Comparison of ENCODE assay signal across 13 cellular contexts in genomic region chr6:30888472-30889137, GRCh38. TPM values are rescaled to one million over a fixed set of nuclear protein-coding genes. Genes with fewer than 3 reads are reported as not detected.
DNase-seq lines count a peak whose midpoint lies in the region; ATAC-seq and TF ChIP-seq lines count a peak whose summit lies in the region.
"Had no signal": no experiment of that assay in that cellular context is flagged by ENCODE, and none has a peak within 500 bp of the region (broad histone marks: within the 10 kb centered on the region; RNA-seq: fewer than 3 reads in every experiment).

No MANE protein-coding gene starts in this region.

- no peaks in the 10 kb centered on the region for H3K9me3 Mint-ChIP-seq in Caco-2 (ENCODE audit: unreplicated experiment)

- H3K4me1 Mint-ChIP-seq in Caco-2 (ENCODE audit: low read depth, unreplicated experiment): peaks cover 21% of the 10 kb centered on the region

- H3K4me3 Mint-ChIP-seq in Caco-2 (ENCODE audit: unreplicated experiment): no peak overlapping the region

- BruUV-seq in Caco-2 (replicated peaks; lab: Mats Ljungman, UMichigan): no TSS peak

- intact Hi-C loops in Caco-2 (cut with micrococcal nuclease; ENCODE audit: unreplicated experiment): no loop called here

- peaks cover 33% of the 10 kb centered on the region for H3K4me1 ChIP-seq in RWPE2 (ENCODE audit: insufficient read depth, poor library complexity, severe bottlenecking)
- peaks cover 21% of the 10 kb centered on the region for H3K4me1 ChIP-seq in Caco-2

- H3K27me3 ChIP-seq in RWPE2 (ENCODE audit: insufficient read depth, poor library complexity, severe bottlenecking) (no peaks in the 10 kb centered on the region), Caco-2 (replicated peaks; ENCODE audit: control insufficient read depth, insufficient read depth, low read length) (no peaks in the 10 kb centered on the region)
- H3K27me3 ChIP-seq: adrenal gland, tibial artery had no signal

- H3K27me3 Mint-ChIP-seq in Caco-2 (ENCODE audit: insufficient read depth, unreplicated experiment): no peaks in the 10 kb centered on the region

- no peaks in the 10 kb centered on the region for H3K9me3 ChIP-seq in RWPE2 (ENCODE audit: severe bottlenecking)
- H3K9me3 ChIP-seq in Caco-2: no peaks in the 10 kb centered on the region
- H3K9me3 ChIP-seq: adrenal gland, tibial artery had no signal

- DNase-seq in COLO829 (ENCODE audit: low spot score): peak; percentile 98
- DNase-seq in RWPE2 (ENCODE audit: low spot score): no peak
- DNase-seq in fibroblast of peridontal ligament (ENCODE audit: extremely low read depth): peak; percentile 40
- peak; percentile 85 for DNase-seq in pons (ENCODE audit: low spot score)
- no peak for DNase-seq in Caco-2
- no peak for DNase-seq in NCI-H2171 treated with DMSO at 0.1 percent for 48 hours (lab: John Stamatoyannopoulos, UW)
- DNase-seq: activated CD4-positive, alpha-beta T cell treated with anti-CD3 and anti-CD28 coated beads for 4 hours; RPMI8226 had no signal

- CTCF ChIA-PET in Caco-2 (lab: Charles Lee): no interaction called here

- ATAC-seq in RWPE2 (ENCODE audit: low read depth) (no peak), HG03139 (IDR thresholded peaks at IDR 0.05; ENCODE audit: unreplicated experiment) (no peak), HG02588 (IDR thresholded peaks at IDR 0.05; ENCODE audit: unreplicated experiment) (no peak)

- H3K4me3 ChIP-seq in RWPE2 (ENCODE audit: severe bottlenecking): no peak overlapping the region
- no peak overlapping the region for H3K4me3 ChIP-seq in Caco-2 (ENCODE audit: low read depth, low read length)
- H3K4me3 ChIP-seq: adrenal gland, tibial artery had no signal

- POLR2A ChIA-PET in Caco-2 (lab: Charles Lee): no interaction called here

- peaks cover 14% of the 10 kb centered on the region for H3K36me3 Mint-ChIP-seq in Caco-2 (ENCODE audit: insufficient read depth, unreplicated experiment)

- no peak for TF ChIP-seq CTCF in RWPE2 (IDR thresholded peaks at IDR 0.05; ENCODE audit: poor library complexity, severe bottlenecking)
- TF ChIP-seq CTCF in Caco-2 (IDR thresholded peaks at IDR 0.05; ENCODE audit: insufficient read depth in 1 of 2, low read depth in 1 of 2, low read length in 1 of 2, severe bottlenecking in 1 of 2, unreplicated experiment in 1 of 2): no peak

- H3K27ac Mint-ChIP-seq in Caco-2 (ENCODE audit: unreplicated experiment): no peak overlapping the region

- H3K36me3 ChIP-seq in RWPE2 (ENCODE audit: low read depth): peaks cover 70% of the 10 kb centered on the region
- peaks cover 8% of the 10 kb centered on the region for H3K36me3 ChIP-seq in Caco-2 (ENCODE audit: control insufficient read depth, insufficient read depth, low read length)

- H3K27ac ChIP-seq in RWPE2 (ENCODE audit: poor library complexity, severe bottlenecking): peak overlapping the region; percentile 95
- H3K27ac ChIP-seq: tibial artery had no signal

RNA-seq across cellular contexts. Expression of gene DDR1, which starts 4.3 kb away (rescaled TPM):
- 113 and 115 TPM in 2 replicates for total RNA-seq in Caco-2 (2022)

RNA-seq across cellular contexts. Expression of gene GTF2H4, which starts 19.4 kb away (rescaled TPM):
- total RNA-seq in Caco-2 (2022): 40.6 and 43.6 TPM in 2 replicates

RNA-seq across cellular contexts. Expression of gene VARS2, which starts 25.4 kb away (rescaled TPM):
- total RNA-seq in Caco-2 (2022): 32.1 and 37.5 TPM in 2 replicates

RNA-seq across cellular contexts. Expression of gene SFTA2, which starts 43.4 kb away (rescaled TPM):
- total RNA-seq in Caco-2 (2022): 6.6 and 9.6 TPM in 2 replicates
- total RNA-seq: glomerular endothelial cell had no signal

RNA-seq across cellular contexts. Expression of gene MUCL3, which starts 52.2 kb away (rescaled TPM):
- total RNA-seq in Caco-2 (2022): 0.16 TPM in 1 of 2 replicates, not detected in the other
- total RNA-seq: adrenal gland, glomerular endothelial cell had no signal

Comparison
In these comparisons a context has a peak if more than half of its experiments do, and no peak if none do; other contexts are left out.
1. DNase-seq: peak in COLO829 (single experiment), fibroblast of peridontal ligament (single experiment) and pons (single experiment); none in RWPE2 (single experiment), Caco-2 (0 of 2) and NCI-H2171 treated with DMSO at 0.1 percent for 48 hours (single experiment).